In the genomic region with DNA sequence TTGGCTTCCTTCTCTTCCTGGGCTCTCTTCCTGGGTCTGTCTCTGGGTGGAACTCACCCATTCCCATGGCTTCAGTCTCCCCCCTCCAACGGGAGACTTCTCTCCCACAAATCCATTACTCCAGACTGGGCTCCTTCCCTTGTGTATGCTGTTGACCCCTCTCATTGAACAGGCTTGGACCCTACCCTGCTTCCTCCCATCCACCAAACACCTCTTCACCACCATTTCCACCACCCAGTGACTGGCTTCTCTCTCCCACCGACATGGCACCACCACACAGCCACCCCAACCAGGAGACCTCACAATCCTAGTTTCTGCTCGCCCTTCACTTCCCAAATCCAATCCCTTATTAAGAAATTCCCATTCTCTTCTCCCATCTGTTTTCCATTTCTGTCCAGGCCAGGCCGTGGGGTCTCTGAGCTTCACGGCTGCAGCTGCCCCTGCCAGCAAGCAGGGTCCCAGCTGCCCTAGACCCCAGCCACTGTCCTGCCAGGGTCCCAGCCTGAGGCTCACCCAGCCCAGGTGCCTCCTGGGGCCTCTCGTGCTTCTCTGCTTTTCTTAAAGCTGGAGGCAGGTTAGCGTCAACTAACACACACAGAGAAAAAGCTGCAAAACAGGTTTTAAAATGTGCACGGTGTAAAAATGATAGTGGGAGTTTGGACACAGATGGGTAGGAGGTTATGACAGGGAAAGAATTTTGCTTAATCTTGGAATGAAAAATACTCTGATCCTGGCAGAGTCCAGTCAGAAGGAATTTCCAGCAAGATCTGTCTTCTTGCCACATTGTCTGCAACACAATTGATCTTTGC, we compare ENCODE assay signal across 11 cellular contexts.
DNase-seq lines count a peak whose midpoint lies in the region; ATAC-seq, FAIRE-seq and TF ChIP-seq lines count a peak whose summit lies in the region.
"Had no signal": no experiment of that assay in that cellular context is flagged by ENCODE, and none has a peak within 500 bp of the region (broad histone marks: within the 10 kb centered on the region; RNA-seq: fewer than 3 reads in every experiment).

No MANE protein-coding gene starts in this region.

- H3K36me3 Mint-ChIP-seq in astrocyte (ENCODE audit: low read depth, unreplicated experiment) = no peaks in the 10 kb centered on the region

- peaks cover 15% of the 10 kb centered on the region for H3K27me3 Mint-ChIP-seq in astrocyte (ENCODE audit: low read depth, unreplicated experiment)

- H3K27me3 ChIP-seq in astrocyte (ENCODE audit: insufficient read depth, low read length) = no peaks in the 10 kb centered on the region
- H3K27me3 ChIP-seq: uterus had no signal

- H3K4me3 ChIP-seq in astrocyte (ENCODE audit: insufficient read depth, low read depth, low read length) = no peak overlapping the region
- H3K4me3 ChIP-seq: uterus had no signal

- H3K4me3 Mint-ChIP-seq in astrocyte (ENCODE audit: unreplicated experiment) = no peak overlapping the region
- H3K4me3 Mint-ChIP-seq: neural crest cell had no signal

- H3K79me2 ChIP-seq in astrocyte (ENCODE audit: insufficient read depth, low read length) = no peaks in the 10 kb centered on the region

- H3K4me1 ChIP-seq in astrocyte (ENCODE audit: insufficient read depth, low read length) = peaks cover 29% of the 10 kb centered on the region

- H3K9me3 Mint-ChIP-seq in astrocyte (ENCODE audit: unreplicated experiment) = peaks cover 4% of the 10 kb centered on the region
- H3K9me3 Mint-ChIP-seq: neural crest cell had no signal

- H3K27ac Mint-ChIP-seq in astrocyte (ENCODE audit: unreplicated experiment) = no peak overlapping the region

- H2AFZ ChIP-seq in astrocyte (ENCODE audit: low read depth, low read length) = no peak overlapping the region

- peaks cover 13% of the 10 kb centered on the region for H3K4me1 Mint-ChIP-seq in astrocyte (ENCODE audit: low read depth, unreplicated experiment)

- TF ChIP-seq CTCF in astrocyte (IDR thresholded peaks at IDR 0.05; ENCODE audit: insufficient read depth, low read depth, low read length) = no peak

- DNase-seq in activated effector memory CD4-positive, alpha-beta T cell treated with anti-CD3 and anti-CD28 coated beads, Interleukin-2, amount 50 U/mL, for 16 hours = peak; percentile 39
- DNase-seq in activated effector memory CD4-positive, alpha-beta T cell treated with Interleukin-2 at 50 U/mL for 16 hours = no peak
- peak; percentile 39 for DNase-seq in astrocyte (ENCODE audit: low read depth)
- DNase-seq in mesenteric fat pad (ENCODE audit: low spot score) = peak; percentile 30
- peak; percentile 32 for DNase-seq in ureter (ENCODE audit: low spot score)
- no peak for DNase-seq in germinal center (ENCODE audit: low spot score)
- DNase-seq in A172 (ENCODE audit: low spot score) = no peak
- DNase-seq: left cardiac atrium had no signal

- no peaks in the 10 kb centered on the region for H3K36me3 ChIP-seq in astrocyte (ENCODE audit: insufficient read depth, low read length)
- H3K36me3 ChIP-seq: uterus had no signal

- no peak overlapping the region for H3K27ac ChIP-seq in astrocyte (ENCODE audit: low read depth, low read length)

- H3K9ac ChIP-seq in astrocyte (ENCODE audit: low read length) = no peak overlapping the region

- no peaks in the 10 kb centered on the region for H4K20me1 ChIP-seq in astrocyte (ENCODE audit: insufficient read depth, low read length)

- no peak for ATAC-seq in GM18498 (IDR thresholded peaks at IDR 0.05; ENCODE audit: unreplicated experiment)

- no peak overlapping the region for H3K4me2 ChIP-seq in astrocyte (ENCODE audit: low read length)

- no peaks in the 10 kb centered on the region for H3K9me3 ChIP-seq in astrocyte (ENCODE audit: insufficient read depth, low read depth, low read length)
- H3K9me3 ChIP-seq: uterus had no signal

- no peak for FAIRE-seq in astrocyte (lab: Jason Lieb, UNC)

Comparison
In these comparisons a context has a peak if more than half of its experiments do, and no peak if none do; other contexts are left out.
1. DNase-seq: peak in activated effector memory CD4-positive, alpha-beta T cell treated with anti-CD3 and anti-CD28 coated beads, Interleukin-2, amount 50 U/mL, for 16 hours (single experiment), astrocyte (single experiment), mesenteric fat pad (single experiment) and ureter (single experiment); none in activated effector memory CD4-positive, alpha-beta T cell treated with Interleukin-2 at 50 U/mL for 16 hours (single experiment), germinal center (single experiment) and A172 (single experiment).